In genomic region chr4:74056114-74056857, GRCh38 we compare ENCODE assay signal across 13 cellular contexts. TPM values are rescaled to one million over a fixed set of nuclear protein-coding genes. Genes with fewer than 3 reads are reported as not detected.
A peak's percentile ranks its signal among the peaks of the same experiment; 100 is the strongest.
DNase-seq lines count a peak whose midpoint lies in the region; ATAC-seq, FAIRE-seq and TF ChIP-seq lines count a peak whose summit lies in the region.
"Had no signal": no experiment of that assay in that cellular context is flagged by ENCODE, and none has a peak within 500 bp of the region (broad histone marks: within the 10 kb centered on the region; RNA-seq: fewer than 3 reads in every experiment).

No MANE protein-coding gene starts in this region.

- TF ChIP-seq CTCF in cardiac muscle cell (IDR thresholded peaks at IDR 0.05; ENCODE audit: low read depth, low read length), result peak; percentile 19
- no peak for TF ChIP-seq CTCF in heart left ventricle (IDR thresholded peaks at IDR 0.05)
- no peak for TF ChIP-seq CTCF in sigmoid colon (IDR thresholded peaks at IDR 0.05)

- no peaks in the 10 kb centered on the region for H3K36me3 Mint-ChIP-seq in activated T-helper 1 cell treated with anti-CD3 and anti-CD28 coated beads, Interleukin-12 subunit alpha, Interleukin-12 subunit beta, Interleukin-2, Interleukin-4 antibody, amounts not matched to agents 30 ng/mL and 10 ng/mL and 1 ng/mL, durations not matched to agents 14 hours and 24 hours and 36 hours (ENCODE audit: low read depth)

- H3K9me3 Mint-ChIP-seq in activated T-helper 1 cell treated with anti-CD3 and anti-CD28 coated beads, Interleukin-12 subunit alpha, Interleukin-12 subunit beta, Interleukin-2, Interleukin-4 antibody, amounts not matched to agents 30 ng/mL and 10 ng/mL and 1 ng/mL, durations not matched to agents 14 hours and 24 hours and 36 hours, result no peaks in the 10 kb centered on the region

- H3K36me3 ChIP-seq in cardiac muscle cell, result no peaks in the 10 kb centered on the region
- H3K36me3 ChIP-seq in heart left ventricle, result no peaks in the 10 kb centered on the region
- H3K36me3 ChIP-seq in sigmoid colon, result no peaks in the 10 kb centered on the region

- no peaks in the 10 kb centered on the region for H3K4me1 Mint-ChIP-seq in activated T-helper 1 cell treated with anti-CD3 and anti-CD28 coated beads, Interleukin-12 subunit alpha, Interleukin-12 subunit beta, Interleukin-2, Interleukin-4 antibody, amounts not matched to agents 30 ng/mL and 10 ng/mL and 1 ng/mL, durations not matched to agents 14 hours and 24 hours and 36 hours (ENCODE audit: low read depth)
- H3K4me1 Mint-ChIP-seq: activated T-helper 17 cell treated with anti-CD3 and anti-CD28 coated beads, Interleukin-2, amount 50 U/mL, for 72 hours had no signal

- peaks cover 4% of the 10 kb centered on the region for H3K27me3 Mint-ChIP-seq in activated T-helper 1 cell treated with anti-CD3 and anti-CD28 coated beads, Interleukin-12 subunit alpha, Interleukin-12 subunit beta, Interleukin-2, Interleukin-4 antibody, amounts not matched to agents 30 ng/mL and 10 ng/mL and 1 ng/mL, durations not matched to agents 14 hours and 24 hours and 36 hours (ENCODE audit: insufficient read depth)

- H3K4me1 ChIP-seq in cardiac muscle cell (ENCODE audit: low read depth) (no peaks in the 10 kb centered on the region), heart left ventricle (peaks cover 0 to 10% (median 0%) of the 10 kb centered on the region in 12 donors), sigmoid colon (no peaks in the 10 kb centered on the region)

- TF ChIP-seq POLR2A in heart left ventricle (IDR thresholded peaks at IDR 0.05), result no peak
- no peak for TF ChIP-seq POLR2A in erythroblast (IDR thresholded peaks at IDR 0.05; ENCODE audit: low read length)
- TF ChIP-seq POLR2A in sigmoid colon (IDR thresholded peaks at IDR 0.05), result no peak

- H3K9me3 ChIP-seq in cardiac muscle cell (ENCODE audit: low read depth) (no peaks in the 10 kb centered on the region), heart left ventricle (peaks cover 0 to 13% (median 0%) of the 10 kb centered on the region in 12 donors), sigmoid colon (no peaks in the 10 kb centered on the region)

- intact Hi-C loops in heart left ventricle (cut with DNase I) (no loop called here), sigmoid colon (cut with DNase I) (no loop called here)
- intact Hi-C loops in activated T-helper 1 cell treated with anti-CD3 and anti-CD28 coated beads, Interleukin-12 subunit alpha, Interleukin-12 subunit beta, Interleukin-2, Interleukin-4 antibody, amounts not matched to agents 30 ng/mL and 10 ng/mL and 1 ng/mL, durations not matched to agents 14 hours and 24 hours and 36 hours (cut with micrococcal nuclease), result no loop called here

- no peaks in the 10 kb centered on the region for H3K27me3 ChIP-seq in cardiac muscle cell
- H3K27me3 ChIP-seq in heart left ventricle, result no peaks in the 10 kb centered on the region
- H3K27me3 ChIP-seq in sigmoid colon, result no peaks in the 10 kb centered on the region

- no peak overlapping the region for H3K27ac ChIP-seq in cardiac muscle cell
- peak overlapping the region in 1 of 12 donors; percentile 32 for H3K27ac ChIP-seq in heart left ventricle
- no peak overlapping the region for H3K27ac ChIP-seq in sigmoid colon

- H3K27ac Mint-ChIP-seq in activated T-helper 1 cell treated with anti-CD3 and anti-CD28 coated beads, Interleukin-12 subunit alpha, Interleukin-12 subunit beta, Interleukin-2, Interleukin-4 antibody, amounts not matched to agents 30 ng/mL and 10 ng/mL and 1 ng/mL, durations not matched to agents 14 hours and 24 hours and 36 hours, result no peak overlapping the region
- H3K27ac Mint-ChIP-seq: activated T-helper 17 cell treated with anti-CD3 and anti-CD28 coated beads, Interleukin-2, amount 50 U/mL, for 72 hours had no signal

- H3K4me3 ChIP-seq in cardiac muscle cell (no peak overlapping the region), heart left ventricle (no peak overlapping the region), sigmoid colon (no peak overlapping the region)

- peak in 1 of 2 donors; percentile 45 for DNase-seq in cardiac muscle cell (ENCODE audit: low read depth in 1 of 2, low spot score in 1 of 2)
- DNase-seq in heart left ventricle, result no peak
- DNase-seq in RCC 7860 (ENCODE audit: low spot score), result peak; percentile 79
- DNase-seq in erythroblast (lab: John Stamatoyannopoulos, UW), result peak; percentile 84 to 92
- DNase-seq in activated T-helper 1 cell treated with anti-CD3 and anti-CD28 coated beads, Interleukin-12 subunit alpha, Interleukin-12 subunit beta, Interleukin-2, Interleukin-4 antibody, amounts not matched to agents 30 ng/mL and 10 ng/mL and 1 ng/mL, durations not matched to agents 14 hours and 24 hours and 36 hours (ENCODE audit: low spot score), result no peak
- DNase-seq in anterior cingulate cortex (lab: John Stamatoyannopoulos, UW), result no peak
- DNase-seq in sigmoid colon, result no peak
- DNase-seq in activated CD8-positive, alpha-beta memory T cell treated with anti-CD3 and anti-CD28 coated beads for 24 hours, result no peak
- DNase-seq: effector CD4-positive, alpha-beta T cell; NCI-H446 had no signal

- H3K4me3 Mint-ChIP-seq in activated T-helper 1 cell treated with anti-CD3 and anti-CD28 coated beads, Interleukin-12 subunit alpha, Interleukin-12 subunit beta, Interleukin-2, Interleukin-4 antibody, amounts not matched to agents 30 ng/mL and 10 ng/mL and 1 ng/mL, durations not matched to agents 14 hours and 24 hours and 36 hours, result no peak overlapping the region
- H3K4me3 Mint-ChIP-seq: activated T-helper 17 cell treated with anti-CD3 and anti-CD28 coated beads, Interleukin-2, amount 50 U/mL, for 72 hours had no signal

- peak; percentile 85 for FAIRE-seq in RCC 7860 (lab: Jason Lieb, UNC)
- FAIRE-seq: TTC549 had no signal

- 0 to 50% (median 23%) methylated on average over 1 of the region's 1 CpG for WGBS in heart left ventricle, 4 donors
- 0 to 38% methylated on average over 1 of the region's 1 CpG for WGBS in sigmoid colon, 2 donors

- ATAC-seq in heart left ventricle, result no peak
- ATAC-seq: activated T-helper 17 cell treated with anti-CD3 and anti-CD28 coated beads, Interleukin-2, amount 50 U/mL, for 72 hours had no signal

- no peak for TF ChIP-seq EP300 in sigmoid colon (IDR thresholded peaks at IDR 0.05)

RNA-seq across cellular contexts. Expression of gene CXCL3, which starts 17.8 kb away (rescaled TPM):
- total RNA-seq in cardiac muscle cell, result not detected in 2 replicates
- polyA plus RNA-seq in cardiac muscle cell, result 0.26 TPM in 1 of 2 replicates, not detected in the other
- total RNA-seq in heart left ventricle, result 1 to 10 TPM in 3 of 9 donors, under 1 TPM in 4, not detected in 2; 0.32 to 8.9 (median 0.97) TPM
- under 1 TPM; 0.69 to 0.80 TPM for polyA plus RNA-seq in heart left ventricle
- 0.18 TPM in 1 of 2 replicates, not detected in the other for total RNA-seq in activated T-helper 1 cell treated with anti-CD3 and anti-CD28 coated beads, Interleukin-12 subunit alpha, Interleukin-12 subunit beta, Interleukin-2, Interleukin-4 antibody, amounts not matched to agents 30 ng/mL and 10 ng/mL and 1 ng/mL, durations not matched to agents 14 hours and 24 hours and 36 hours
- total RNA-seq in sigmoid colon, result 1 to 10 TPM in 1 of 4 donors, not detected in 3; 4.8 TPM
- 10 to 100 TPM in 1 of 3 donors, 1 to 10 TPM in 2; 2.4 to 82.2 (median 3.5) TPM for polyA plus RNA-seq in sigmoid colon
- total RNA-seq: activated T-helper 17 cell treated with anti-CD3 and anti-CD28 coated beads, Interleukin-2, amount 50 U/mL, for 72 hours; urinary bladder had no signal

RNA-seq across cellular contexts. Expression of gene CXCL2, which starts 42.7 kb away (rescaled TPM):
- total RNA-seq in cardiac muscle cell, result not detected in 2 replicates
- not detected in 2 replicates for polyA plus RNA-seq in cardiac muscle cell
- total RNA-seq in heart left ventricle, result 10 to 100 TPM in 3 of 9 donors, 1 to 10 TPM in 6; 1.8 to 33.6 (median 5.9) TPM
- polyA plus RNA-seq in heart left ventricle, result 1 to 10 TPM; 8.4 to 9.0 TPM
- not detected in 2 replicates for total RNA-seq in activated T-helper 1 cell treated with anti-CD3 and anti-CD28 coated beads, Interleukin-12 subunit alpha, Interleukin-12 subunit beta, Interleukin-2, Interleukin-4 antibody, amounts not matched to agents 30 ng/mL and 10 ng/mL and 1 ng/mL, durations not matched to agents 14 hours and 24 hours and 36 hours
- 10 to 100 TPM in 3 of 4 donors, 1 to 10 TPM in 1; 3.9 to 29.5 (median 14.3) TPM for total RNA-seq in sigmoid colon
- 10 to 100 TPM in 1 of 3 donors, 1 to 10 TPM in 2; 6.9 to 69.1 (median 7.8) TPM for polyA plus RNA-seq in sigmoid colon

RNA-seq across cellular contexts. Expression of gene CXCL5, which starts 57.8 kb away (rescaled TPM):
- total RNA-seq in cardiac muscle cell (not detected in 2 replicates), heart left ventricle (under 1 TPM in 1 of 9 donors, not detected in 8; 0.51 TPM), sigmoid colon (not detected)
- polyA plus RNA-seq in cardiac muscle cell (not detected in 2 replicates), heart left ventricle (under 1 TPM; 0.08 to 0.10 TPM), sigmoid colon (under 1 TPM in 2 of 3 donors, not detected in 1; 0.83 to 0.92 TPM)
- not detected in 2 replicates for total RNA-seq in activated T-helper 1 cell treated with anti-CD3 and anti-CD28 coated beads, Interleukin-12 subunit alpha, Interleukin-12 subunit beta, Interleukin-2, Interleukin-4 antibody, amounts not matched to agents 30 ng/mL and 10 ng/mL and 1 ng/mL, durations not matched to agents 14 hours and 24 hours and 36 hours
- total RNA-seq: activated T-helper 17 cell treated with anti-CD3 and anti-CD28 coated beads, Interleukin-2, amount 50 U/mL, for 72 hours had no signal

Comparison
In these comparisons a context has a peak if more than half of its experiments do, and no peak if none do; other contexts are left out.
1. DNase-seq: peak in RCC 7860 (single experiment) and erythroblast (2 of 2); none in heart left ventricle (0 of 5), activated T-helper 1 cell treated with anti-CD3 and anti-CD28 coated beads, Interleukin-12 subunit alpha, Interleukin-12 subunit beta, Interleukin-2, Interleukin-4 antibody, amounts not matched to agents 30 ng/mL and 10 ng/mL and 1 ng/mL, durations not matched to agents 14 hours and 24 hours and 36 hours (single experiment), anterior cingulate cortex (0 of 58), sigmoid colon (single experiment) and activated CD8-positive, alpha-beta memory T cell treated with anti-CD3 and anti-CD28 coated beads for 24 hours (single experiment).